In genomic region chr6:34391023-34391485, GRCh38 we compare ENCODE assay signal across 9 cellular contexts. TPM values are rescaled to one million over a fixed set of nuclear protein-coding genes. Genes with fewer than 3 reads are reported as not detected.
A peak's percentile ranks its signal among the peaks of the same experiment; 100 is the strongest.
DNase-seq lines count a peak whose midpoint lies in the region; ATAC-seq lines count a peak whose summit lies in the region.
"Had no signal": no experiment of that assay in that cellular context is flagged by ENCODE, and none has a peak within 500 bp of the region (broad histone marks: within the 10 kb centered on the region; RNA-seq: fewer than 3 reads in every experiment).

No MANE protein-coding gene starts in this region.

- intact Hi-C loops in activated CD4-positive, alpha-beta T cell treated with anti-CD3 and anti-CD28 coated beads for 36 hours (cut with DNase I, micrococcal nuclease), result no loop called here

- no peaks in the 10 kb centered on the region for H3K36me3 Mint-ChIP-seq in T-helper 2 cell treated with Interferon-gamma antibody and Interleukin-4, amounts not matched to agents 5 μg/mL and 100 μg/mL, for 36 hours (ENCODE audit: low read depth)
- peaks cover 3% of the 10 kb centered on the region for H3K36me3 Mint-ChIP-seq in activated CD8-positive, alpha-beta memory T cell treated with anti-CD3 and anti-CD28 coated beads, Interleukin-2, amount 10 ng/mL, durations not matched to agents 7 days and 5 days
- peaks cover 1% of the 10 kb centered on the region for H3K36me3 Mint-ChIP-seq in activated CD4-positive, alpha-beta T cell treated with anti-CD3 and anti-CD28 coated beads for 36 hours (ENCODE audit: low read depth)
- H3K36me3 Mint-ChIP-seq: activated naive CD8-positive, alpha-beta T cell treated with anti-CD3 and anti-CD28 coated beads, Interleukin-2, amount 10 ng/mL, durations not matched to agents 7 days and 5 days had no signal

- H3K9me3 Mint-ChIP-seq in T-helper 2 cell treated with Interferon-gamma antibody and Interleukin-4, amounts not matched to agents 5 μg/mL and 100 μg/mL, for 36 hours, result peaks cover 3% of the 10 kb centered on the region
- H3K9me3 Mint-ChIP-seq in activated CD8-positive, alpha-beta memory T cell treated with anti-CD3 and anti-CD28 coated beads, Interleukin-2, amount 10 ng/mL, durations not matched to agents 7 days and 5 days (ENCODE audit: low read depth), result no peaks in the 10 kb centered on the region
- peaks cover 1% of the 10 kb centered on the region for H3K9me3 Mint-ChIP-seq in activated CD4-positive, alpha-beta T cell treated with anti-CD3 and anti-CD28 coated beads for 36 hours (ENCODE audit: low read depth)

- no peak overlapping the region for H3K4me3 Mint-ChIP-seq in T-helper 2 cell treated with Interferon-gamma antibody and Interleukin-4, amounts not matched to agents 5 μg/mL and 100 μg/mL, for 36 hours
- H3K4me3 Mint-ChIP-seq in activated CD8-positive, alpha-beta memory T cell treated with anti-CD3 and anti-CD28 coated beads, Interleukin-2, amount 10 ng/mL, durations not matched to agents 7 days and 5 days, result no peak overlapping the region
- no peak overlapping the region for H3K4me3 Mint-ChIP-seq in activated CD4-positive, alpha-beta T cell treated with anti-CD3 and anti-CD28 coated beads for 36 hours
- H3K4me3 Mint-ChIP-seq: activated naive CD8-positive, alpha-beta T cell treated with anti-CD3 and anti-CD28 coated beads, Interleukin-2, amount 10 ng/mL, durations not matched to agents 7 days and 5 days had no signal

- DNase-seq in NCI-H2107 treated with DMSO at 0.1 percent for 48 hours (lab: John Stamatoyannopoulos, UW; ENCODE audit: unreplicated experiment), result peak; percentile 39
- no peak for DNase-seq in NCI-H2107 (lab: John Stamatoyannopoulos, UW)
- peak; percentile 62 to 63 for DNase-seq in NCI-H526 (lab: John Stamatoyannopoulos, UW)
- DNase-seq in lung microvascular endothelial cell (ENCODE audit: low read depth in 2 of 2), result peak; percentile 46 to 61
- DNase-seq in T-helper 2 cell treated with Interferon-gamma antibody and Interleukin-4, amounts not matched to agents 5 μg/mL and 100 μg/mL, for 36 hours (ENCODE audit: low spot score), result no peak
- DNase-seq in activated CD8-positive, alpha-beta memory T cell treated with anti-CD3 and anti-CD28 coated beads, Interleukin-2, amount 10 ng/mL, durations not matched to agents 7 days and 5 days, result no peak
- no peak for DNase-seq in activated CD4-positive, alpha-beta T cell treated with anti-CD3 and anti-CD28 coated beads for 36 hours

- H3K4me1 Mint-ChIP-seq in T-helper 2 cell treated with Interferon-gamma antibody and Interleukin-4, amounts not matched to agents 5 μg/mL and 100 μg/mL, for 36 hours (ENCODE audit: low read depth), result peaks cover 17% of the 10 kb centered on the region
- peaks cover 16% of the 10 kb centered on the region for H3K4me1 Mint-ChIP-seq in activated CD8-positive, alpha-beta memory T cell treated with anti-CD3 and anti-CD28 coated beads, Interleukin-2, amount 10 ng/mL, durations not matched to agents 7 days and 5 days
- H3K4me1 Mint-ChIP-seq in activated CD4-positive, alpha-beta T cell treated with anti-CD3 and anti-CD28 coated beads for 36 hours, result peaks cover 27% of the 10 kb centered on the region

- ATAC-seq in activated CD8-positive, alpha-beta memory T cell treated with anti-CD3 and anti-CD28 coated beads, Interleukin-2, amount 10 ng/mL, durations not matched to agents 7 days and 5 days, result no peak
- ATAC-seq in activated CD4-positive, alpha-beta T cell treated with anti-CD3 and anti-CD28 coated beads for 36 hours, result no peak

- H3K27ac Mint-ChIP-seq in T-helper 2 cell treated with Interferon-gamma antibody and Interleukin-4, amounts not matched to agents 5 μg/mL and 100 μg/mL, for 36 hours, result no peak overlapping the region
- H3K27ac Mint-ChIP-seq in activated CD8-positive, alpha-beta memory T cell treated with anti-CD3 and anti-CD28 coated beads, Interleukin-2, amount 10 ng/mL, durations not matched to agents 7 days and 5 days, result no peak overlapping the region
- no peak overlapping the region for H3K27ac Mint-ChIP-seq in activated CD4-positive, alpha-beta T cell treated with anti-CD3 and anti-CD28 coated beads for 36 hours
- H3K27ac Mint-ChIP-seq: activated naive CD8-positive, alpha-beta T cell treated with anti-CD3 and anti-CD28 coated beads, Interleukin-2, amount 10 ng/mL, durations not matched to agents 7 days and 5 days had no signal

- POLR2A ChIA-PET in activated CD4-positive, alpha-beta T cell treated with anti-CD3 and anti-CD28 coated beads for 36 hours (lab: Charles Lee), result no interaction called here

- peak overlapping the region; percentile 96 for H3K27ac ChIP-seq in cingulate gyrus (ENCODE audit: low read depth, low read length)

- no peaks in the 10 kb centered on the region for H3K27me3 Mint-ChIP-seq in T-helper 2 cell treated with Interferon-gamma antibody and Interleukin-4, amounts not matched to agents 5 μg/mL and 100 μg/mL, for 36 hours (ENCODE audit: low read depth)
- no peaks in the 10 kb centered on the region for H3K27me3 Mint-ChIP-seq in activated CD8-positive, alpha-beta memory T cell treated with anti-CD3 and anti-CD28 coated beads, Interleukin-2, amount 10 ng/mL, durations not matched to agents 7 days and 5 days
- no peaks in the 10 kb centered on the region for H3K27me3 Mint-ChIP-seq in activated CD4-positive, alpha-beta T cell treated with anti-CD3 and anti-CD28 coated beads for 36 hours
- H3K27me3 Mint-ChIP-seq: activated naive CD8-positive, alpha-beta T cell treated with anti-CD3 and anti-CD28 coated beads, Interleukin-2, amount 10 ng/mL, durations not matched to agents 7 days and 5 days had no signal

- CTCF ChIA-PET in activated CD8-positive, alpha-beta memory T cell treated with anti-CD3 and anti-CD28 coated beads, Interleukin-2, amount 10 ng/mL, durations not matched to agents 7 days and 5 days (lab: Charles Lee), result interaction anchor here (1.0 to 5.4 kb wide), 4 partner anchors 24 to 195 kb away, joined by 3 to 55 read pairs (median 6); partner anchors contain the start of gene SMIM29
- CTCF ChIA-PET in activated CD4-positive, alpha-beta T cell treated with anti-CD3 and anti-CD28 coated beads for 36 hours (lab: Charles Lee), result interaction anchor here (0.5 to 2.2 kb wide), 5 partner anchors 24 to 749 kb away, joined by 3 to 10 read pairs (median 3); partner anchors contain the start of gene SMIM29

RNA-seq across cellular contexts. Expression of gene NUDT3, which starts 1.4 kb away (rescaled TPM):
- total RNA-seq in lung microvascular endothelial cell, result 17.1 and 19.4 TPM in 2 replicates
- total RNA-seq in activated CD8-positive, alpha-beta memory T cell treated with anti-CD3 and anti-CD28 coated beads, Interleukin-2, amount 10 ng/mL, durations not matched to agents 7 days and 5 days, result 10 to 100 TPM in 1 of 2 experiments, 1 to 10 TPM in 1; 8.6 to 13.4 TPM
- total RNA-seq in activated CD4-positive, alpha-beta T cell treated with anti-CD3 and anti-CD28 coated beads for 36 hours, result 10 to 100 TPM; 13.3 to 13.6 TPM

RNA-seq across cellular contexts. Expression of gene RPS10, which starts 34.8 kb away (rescaled TPM):
- total RNA-seq in lung microvascular endothelial cell, result 1,235 and 1,478 TPM in 2 replicates
- total RNA-seq in activated CD8-positive, alpha-beta memory T cell treated with anti-CD3 and anti-CD28 coated beads, Interleukin-2, amount 10 ng/mL, durations not matched to agents 7 days and 5 days, result 1,000 to 10,000 TPM; 1,124 to 1,323 TPM
- 1,000 to 10,000 TPM; 2,447 to 2,541 TPM for total RNA-seq in activated CD4-positive, alpha-beta T cell treated with anti-CD3 and anti-CD28 coated beads for 36 hours

Comparison
In these comparisons a context has a peak if more than half of its experiments do, and no peak if none do; other contexts are left out.
1. DNase-seq: peak in NCI-H2107 treated with DMSO at 0.1 percent for 48 hours (single experiment), NCI-H526 (2 of 2) and lung microvascular endothelial cell (2 of 2); none in NCI-H2107 (single experiment), T-helper 2 cell treated with Interferon-gamma antibody and Interleukin-4, amounts not matched to agents 5 μg/mL and 100 μg/mL, for 36 hours (single experiment), activated CD8-positive, alpha-beta memory T cell treated with anti-CD3 and anti-CD28 coated beads, Interleukin-2, amount 10 ng/mL, durations not matched to agents 7 days and 5 days (single experiment) and activated CD4-positive, alpha-beta T cell treated with anti-CD3 and anti-CD28 coated beads for 36 hours (single experiment).